In genomic region chr20:48090314-48090713, GRCh38 we compare ENCODE assay signal across 29 cellular contexts.
"Had no signal": no experiment of that assay in that cellular context is flagged by ENCODE, and none has a peak within 500 bp of the region (broad histone marks: within the 10 kb centered on the region; RNA-seq: fewer than 3 reads in every experiment).

No MANE protein-coding gene starts in this region.

- H3K4me3 ChIP-seq: stomach, suprapubic skin, testis, thoracic aorta, thyroid gland, tibial artery, tibial nerve, transverse colon, upper lobe of left lung, upper lobe of right lung, uterus, vagina had no signal

- H3K36me3 Mint-ChIP-seq: stimulated activated effector memory CD8-positive, alpha-beta T cell treated with anti-CD3 and anti-CD28 coated beads, Interleukin-12 subunit alpha, Interleukin-12 subunit beta, amount 100 ng/mL, for 72 hours; stimulated activated memory B cell treated with anti-CD40 and anti-IgM and Interleukin-4, amounts not matched to agents 10 μg/mL and 1 μg/mL and 100 μg/mL, for 72 hours; type B pancreatic cell had no signal

- H3K4me1 ChIP-seq: stomach, suprapubic skin, testis, thyroid gland, tibial artery, tibial nerve, transverse colon, upper lobe of left lung, upper lobe of right lung, uterus, vagina had no signal

- H3K36me3 ChIP-seq: stomach, suprapubic skin, thoracic aorta, thyroid gland, tibial artery, tibial nerve, transverse colon, upper lobe of left lung, upper lobe of right lung, uterus, vagina had no signal

- H3K9me3 Mint-ChIP-seq: stimulated activated effector memory CD8-positive, alpha-beta T cell treated with anti-CD3 and anti-CD28 coated beads, Interleukin-12 subunit alpha, Interleukin-12 subunit beta, amount 100 ng/mL, for 72 hours; stimulated activated naive CD8-positive, alpha-beta T cell treated with anti-CD3 and anti-CD28 coated beads, Interleukin-15, amount 100 ng/mL, for 72 hours; stimulated activated naive CD8-positive, alpha-beta T cell treated with anti-CD3 and anti-CD28 coated beads, Interleukin-15, Interleukin-2, amounts not matched to agents 100 ng/mL and 50 ng/mL, for 24 hours had no signal

- H3K27me3 ChIP-seq: testis, thyroid gland, tibial nerve, upper lobe of left lung, uterus, vagina had no signal

- FAIRE-seq: urothelium cell line had no signal

- H3K27ac Mint-ChIP-seq: stimulated activated effector memory CD8-positive, alpha-beta T cell treated with anti-CD3 and anti-CD28 coated beads, Interleukin-12 subunit alpha, Interleukin-12 subunit beta, amount 100 ng/mL, for 72 hours; stimulated activated memory B cell treated with anti-CD40 and anti-IgM and Interleukin-4, amounts not matched to agents 10 μg/mL and 1 μg/mL and 100 μg/mL, for 72 hours; stimulated activated naive B cell treated with anti-CD40 and anti-IgM and Interleukin-4, amounts not matched to agents 10 μg/mL and 1 μg/mL and 100 μg/mL, for 72 hours; stimulated activated naive CD8-positive, alpha-beta T cell treated with anti-CD3 and anti-CD28 coated beads, Interleukin-15, amount 100 ng/mL, for 72 hours; stimulated activated naive CD8-positive, alpha-beta T cell treated with anti-CD3 and anti-CD28 coated beads, Interleukin-15, Interleukin-2, amounts not matched to agents 100 ng/mL and 50 ng/mL, for 24 hours; type B pancreatic cell had no signal

- DNase-seq: stimulated activated CD4-positive, alpha-beta T cell treated with anti-CD3 and anti-CD28 coated beads, Interleukin-2, amount 100 ng/mL, for 48 hours; stimulated activated CD4-positive, alpha-beta T cell treated with anti-CD3 and anti-CD28 coated beads, Interleukin-4, amount 100 ng/mL, for 1 hour; stimulated activated CD4-positive, alpha-beta T cell treated with anti-CD3 and anti-CD28 coated beads, Interleukin-4, amount 100 ng/mL, for 24 hours; stimulated activated CD4-positive, alpha-beta T cell treated with anti-CD3 and anti-CD28 coated beads, Interleukin-4, amount 100 ng/mL, for 4 hours; stimulated activated CD8-positive, alpha-beta memory T cell treated with anti-CD3 and anti-CD28 coated beads, Interleukin-4, amount 100 ng/mL, for 48 hours; stimulated activated naive B cell treated with anti-CD40 and anti-IgM and Interleukin-4, amounts not matched to agents 10 μg/mL and 1 μg/mL and 100 μg/mL, for 72 hours; stimulated activated naive CD4-positive, alpha-beta T cell; stimulated activated naive CD4-positive, alpha-beta T cell treated with Interleukin-2 at 50 U/mL for 16 hours; stimulated activated naive CD8-positive, alpha-beta T cell treated with anti-CD3 and anti-CD28 coated beads, Interleukin-15, amount 100 ng/mL, for 72 hours; stimulated activated naive CD8-positive, alpha-beta T cell treated with anti-CD3 and anti-CD28 coated beads, Interleukin-15, Interleukin-2, amounts not matched to agents 100 U/mL and 50 U/mL, for 24 hours; stomach; substantia nigra; testis; thyroid gland; tibial artery; transverse colon; trophoblast cell; upper lobe of left lung; upper lobe of right lung; uterus had no signal

- H3K9me3 ChIP-seq: stomach, suprapubic skin, testis, thoracic aorta, thyroid gland, tibial artery, tibial nerve, transverse colon, upper lobe of left lung, upper lobe of right lung, uterus, vagina had no signal

- H3K27ac ChIP-seq: stomach, suprapubic skin, testis, thoracic aorta, thyroid gland, tibial artery, tibial nerve, transverse colon, upper lobe of left lung, upper lobe of right lung, uterus, vagina had no signal

- H3K4me3 Mint-ChIP-seq: stimulated activated effector memory CD8-positive, alpha-beta T cell treated with anti-CD3 and anti-CD28 coated beads, Interleukin-12 subunit alpha, Interleukin-12 subunit beta, amount 100 ng/mL, for 72 hours; stimulated activated memory B cell treated with anti-CD40 and anti-IgM and Interleukin-4, amounts not matched to agents 10 μg/mL and 1 μg/mL and 100 μg/mL, for 72 hours; stimulated activated naive B cell treated with anti-CD40 and anti-IgM and Interleukin-4, amounts not matched to agents 10 μg/mL and 1 μg/mL and 100 μg/mL, for 72 hours; stimulated activated naive CD8-positive, alpha-beta T cell treated with anti-CD3 and anti-CD28 coated beads, Interleukin-15, amount 100 ng/mL, for 72 hours; stimulated activated naive CD8-positive, alpha-beta T cell treated with anti-CD3 and anti-CD28 coated beads, Interleukin-15, Interleukin-2, amounts not matched to agents 100 ng/mL and 50 ng/mL, for 24 hours; type B pancreatic cell had no signal

- H3K4me1 Mint-ChIP-seq: stimulated activated effector memory CD8-positive, alpha-beta T cell treated with anti-CD3 and anti-CD28 coated beads, Interleukin-12 subunit alpha, Interleukin-12 subunit beta, amount 100 ng/mL, for 72 hours; stimulated activated memory B cell treated with anti-CD40 and anti-IgM and Interleukin-4, amounts not matched to agents 10 μg/mL and 1 μg/mL and 100 μg/mL, for 72 hours; stimulated activated naive CD8-positive, alpha-beta T cell treated with anti-CD3 and anti-CD28 coated beads, Interleukin-15, amount 100 ng/mL, for 72 hours had no signal

- ATAC-seq: stimulated activated effector memory CD8-positive, alpha-beta T cell treated with anti-CD3 and anti-CD28 coated beads, Interleukin-12 subunit alpha, Interleukin-12 subunit beta, amount 100 ng/mL, for 72 hours; stimulated activated memory B cell treated with anti-CD40 and anti-IgM and Interleukin-4, amounts not matched to agents 10 μg/mL and 1 μg/mL and 100 μg/mL, for 72 hours; stimulated activated naive B cell treated with anti-CD40 and anti-IgM and Interleukin-4, amounts not matched to agents 10 μg/mL and 1 μg/mL and 100 μg/mL, for 72 hours; stimulated activated naive CD8-positive, alpha-beta T cell treated with anti-CD3 and anti-CD28 coated beads, Interleukin-15, amount 100 ng/mL, for 72 hours; stimulated activated naive CD8-positive, alpha-beta T cell treated with anti-CD3 and anti-CD28 coated beads, Interleukin-15, Interleukin-2, amounts not matched to agents 100 U/mL and 50 U/mL, for 24 hours; upper lobe of right lung had no signal
